9 cellular contexts compared by ENCODE assay signal in the genomic region with DNA sequence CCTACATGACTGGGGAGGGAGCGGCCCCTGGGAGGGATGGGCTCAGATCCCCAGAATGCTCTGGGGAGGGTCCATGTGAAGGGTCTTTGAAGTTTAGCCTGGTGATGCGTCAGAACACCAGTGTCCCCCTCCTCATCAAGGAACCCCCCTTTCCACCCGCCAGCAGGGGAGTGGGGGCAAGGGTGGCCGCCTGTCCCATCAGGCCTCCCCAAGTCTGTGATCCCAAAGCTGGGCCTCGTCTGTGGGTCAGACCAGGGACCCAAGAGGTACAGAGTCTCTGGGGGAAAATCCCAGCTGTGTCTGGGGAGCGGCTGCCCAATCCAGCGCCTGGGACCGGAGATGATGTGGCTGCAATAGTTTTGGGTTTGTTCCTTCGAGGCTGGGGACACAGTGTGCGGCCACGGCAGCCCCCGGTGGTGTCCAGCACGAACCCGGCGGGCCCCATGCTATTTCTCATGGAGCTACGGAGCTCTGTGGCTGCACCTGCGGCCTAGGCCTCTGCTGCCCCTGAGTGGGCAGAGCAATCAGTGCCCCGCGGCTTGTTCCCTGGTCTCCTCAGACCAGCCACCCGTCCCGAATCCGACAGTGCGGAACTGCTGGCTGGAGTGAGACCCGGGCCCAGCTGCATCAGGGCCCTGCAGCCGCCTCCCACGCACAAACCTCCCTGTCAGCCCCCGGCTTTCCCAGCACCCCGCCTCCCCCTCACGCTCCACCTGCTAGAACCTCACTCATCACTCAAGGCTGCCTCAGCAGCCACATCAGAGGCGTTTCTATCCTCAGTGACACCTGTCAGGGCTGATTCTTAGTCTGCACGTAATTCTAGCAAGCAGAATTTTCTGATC. TPM values are rescaled to one million over a fixed set of nuclear protein-coding genes. Genes with fewer than 3 reads are reported as not detected.
DNase-seq lines count a peak whose midpoint lies in the region; ATAC-seq, FAIRE-seq and TF ChIP-seq lines count a peak whose summit lies in the region.
"Had no signal": no experiment of that assay in that cellular context is flagged by ENCODE, and none has a peak within 500 bp of the region (broad histone marks: within the 10 kb centered on the region; RNA-seq: fewer than 3 reads in every experiment).

No MANE protein-coding gene starts in this region.

- no peak overlapping the region for H3K4me3 ChIP-seq in spleen
- H3K4me3 ChIP-seq in PC-9, result no peak overlapping the region

- no peaks in the 10 kb centered on the region for H3K9me3 Mint-ChIP-seq in activated naive CD4-positive, alpha-beta T cell treated with anti-CD3 and anti-CD28 coated beads, Interleukin-2, amount 50 U/mL, for 24 hours

- no peak for ATAC-seq in GM19463 (IDR thresholded peaks at IDR 0.05; ENCODE audit: unreplicated experiment)
- ATAC-seq in GM18502 (IDR thresholded peaks at IDR 0.05; ENCODE audit: poor library complexity, unreplicated experiment), result no peak

- CTCF ChIA-PET in PC-9 (lab: Charles Lee), result no interaction called here

- H3K4me1 Mint-ChIP-seq in activated naive CD4-positive, alpha-beta T cell treated with anti-CD3 and anti-CD28 coated beads, Interleukin-2, amount 50 U/mL, for 24 hours, result peaks cover 22% of the 10 kb centered on the region

- no peaks in the 10 kb centered on the region for H3F3A ChIP-seq in PC-9 (ENCODE audit: insufficient read depth, low read depth)

- H3K79me2 ChIP-seq in PC-9 (ENCODE audit: low read depth), result no peaks in the 10 kb centered on the region

- H3K27ac ChIP-seq in spleen (no peak overlapping the region), PC-9 (no peak overlapping the region)

- intact Hi-C loops in spleen (cut with DNase I; ENCODE audit: low total_unique reads) (no loop called here), PC-9 (cut with micrococcal nuclease; ENCODE audit: unreplicated experiment) (no loop called here)

- H3K4me1 ChIP-seq in spleen, result peaks cover 0 to 56% (median 3%) of the 10 kb centered on the region in 6 donors
- no peaks in the 10 kb centered on the region for H3K4me1 ChIP-seq in PC-9 (replicated peaks; ENCODE audit: insufficient read depth)

- BruUV-seq in PC-9 (replicated peaks; lab: Mats Ljungman, UMichigan), result no TSS peak

- WGBS in spleen, 5 donors, result 71 to 87% (median 73%) methylated on average over 28 to 31 of the region's 31 CpGs

- no peaks in the 10 kb centered on the region for H4K20me1 ChIP-seq in PC-9 (ENCODE audit: insufficient read depth)

- H3K9me3 ChIP-seq in spleen, result no peaks in the 10 kb centered on the region
- H3K9me3 ChIP-seq in PC-9 (ENCODE audit: insufficient read depth, low read depth), result no peaks in the 10 kb centered on the region

- no peak for TF ChIP-seq CTCF in spleen (IDR thresholded peaks at IDR 0.05 in 8 of 11, conservative IDR thresholded peaks at IDR 0.05 in 3 of 11)
- no peak for TF ChIP-seq CTCF in PC-9 (conservative IDR thresholded peaks at IDR 0.05)

- H3K27me3 ChIP-seq in spleen (replicated peaks in 1 of 7) (peaks cover 0 to 28% (median 0%) of the 10 kb centered on the region in 7 donors), PC-9 (ENCODE audit: insufficient read depth, low read depth) (peaks cover 62% of the 10 kb centered on the region)

- no peaks in the 10 kb centered on the region for H3K27me3 Mint-ChIP-seq in activated naive CD4-positive, alpha-beta T cell treated with anti-CD3 and anti-CD28 coated beads, Interleukin-2, amount 50 U/mL, for 24 hours

- DNase-seq in GM12892 (ENCODE audit: insufficient read length) (peak; percentile 50), NCI-H524 treated with DMSO at 0.1 percent for 48 hours (lab: John Stamatoyannopoulos, UW) (peak; percentile 98), spleen (peak; percentile 76), PC-9 (no peak), H54 (ENCODE audit: insufficient read length, low spot score) (no peak)
- DNase-seq: KBM-7 had no signal

- H3K4me3 Mint-ChIP-seq in activated naive CD4-positive, alpha-beta T cell treated with anti-CD3 and anti-CD28 coated beads, Interleukin-2, amount 50 U/mL, for 24 hours, result peak overlapping the region; percentile 53

- TF ChIP-seq POLR2A in GM12892 (IDR thresholded peaks at IDR 0.05; ENCODE audit: low read depth, low read length) (no peak), spleen (IDR thresholded peaks at IDR 0.05) (no peak), H54 (IDR thresholded peaks at IDR 0.05; ENCODE audit: low read depth, low read length) (no peak)

- no peak overlapping the region for H3K4me2 ChIP-seq in PC-9

- H3K36me3 Mint-ChIP-seq in activated naive CD4-positive, alpha-beta T cell treated with anti-CD3 and anti-CD28 coated beads, Interleukin-2, amount 50 U/mL, for 24 hours, result no peaks in the 10 kb centered on the region

- H3K36me3 ChIP-seq in spleen, result no peaks in the 10 kb centered on the region
- H3K36me3 ChIP-seq in PC-9 (ENCODE audit: low read depth), result no peaks in the 10 kb centered on the region

- no peak overlapping the region for H2AFZ ChIP-seq in PC-9

- peak; percentile 14 for FAIRE-seq in GM12892 (lab: Jason Lieb, UNC)
- FAIRE-seq in H54 (lab: Jason Lieb, UNC), result no peak

- no peaks in the 10 kb centered on the region for H3K9me2 ChIP-seq in PC-9 (ENCODE audit: insufficient read depth)

- no peak overlapping the region for H3K27ac Mint-ChIP-seq in activated naive CD4-positive, alpha-beta T cell treated with anti-CD3 and anti-CD28 coated beads, Interleukin-2, amount 50 U/mL, for 24 hours

- POLR2A ChIA-PET in PC-9 (lab: Charles Lee; ENCODE audit: unreplicated experiment), result no interaction called here

RNA-seq across cellular contexts. Expression of gene SARDH, which starts 29.2 kb away (rescaled TPM):
- polyA plus RNA-seq in GM12892 (2012; ENCODE audit: missing spikeins), result not detected
- total RNA-seq in spleen (1 to 10 TPM; 1.0 to 4.5 (median 3.1) TPM), PC-9 (2021) (9.9 and 11.3 TPM in 2 replicates)
- polyA plus RNA-seq in spleen, result 1 to 10 TPM; 1.3 to 1.5 (median 1.5) TPM

Comparison
In these comparisons a context has a peak if more than half of its experiments do, and no peak if none do; other contexts are left out.
1. DNase-seq: peak in GM12892 (single experiment), NCI-H524 treated with DMSO at 0.1 percent for 48 hours (single experiment) and spleen (single experiment); none in PC-9 (0 of 2) and H54 (single experiment).